Comparison of ENCODE assay signal across 20 cellular contexts in genomic region chr3:40201770-40202169, GRCh38.
"Had no signal": no experiment of that assay in that cellular context is flagged by ENCODE, and none has a peak within 500 bp of the region (broad histone marks: within the 10 kb centered on the region; RNA-seq: fewer than 3 reads in every experiment).

No MANE protein-coding gene starts in this region.

- H3K27ac ChIP-seq: epithelial cell of prostate, neural progenitor cell, skin epidermis, suprapubic skin, tibial nerve, VCaP had no signal

- DNase-seq: activated CD4-positive, alpha-beta T cell treated with anti-CD3 and anti-CD28 coated beads, Interleukin-2, amount 10 ng/mL, durations not matched to agents 7 days and 5 days; activated CD8-positive, alpha-beta T cell treated with anti-CD3 and anti-CD28 coated beads, Interleukin-2, amount 10 ng/mL, durations not matched to agents 7 days and 5 days; activated gamma-delta T cell; activated naive CD4-positive, alpha-beta T cell treated with anti-CD3 and anti-CD28 coated beads, Interleukin-2, amount 50 U/mL, for 16 hours; activated naive CD8-positive, alpha-beta T cell treated with anti-CD3 and anti-CD28 coated beads, Interleukin-2, amount 50 U/mL, for 24 hours; cortex of kidney; naive thymus-derived CD8-positive, alpha-beta T cell; stimulated activated CD4-positive, alpha-beta T cell treated with anti-CD3 and anti-CD28 coated beads, Interleukin-2, amount 100 ng/mL, for 24 hours; stimulated activated naive CD8-positive, alpha-beta T cell treated with anti-CD3 and anti-CD28 coated beads, Interleukin-15, amount 100 ng/mL, for 72 hours had no signal

- H3K36me3 Mint-ChIP-seq: naive thymus-derived CD8-positive, alpha-beta T cell; neural progenitor cell; stimulated activated effector memory CD8-positive, alpha-beta T cell treated with anti-CD3 and anti-CD28 coated beads, Interleukin-12 subunit alpha, Interleukin-12 subunit beta, amount 100 ng/mL, for 72 hours had no signal

- H3K36me3 ChIP-seq: neural progenitor cell, suprapubic skin, tibial nerve had no signal

- H2AFZ ChIP-seq: neural progenitor cell had no signal

- H3K27me3 Mint-ChIP-seq: activated naive CD8-positive, alpha-beta T cell treated with anti-CD3 and anti-CD28 coated beads, Interleukin-2, amount 50 U/mL, for 24 hours; progenitor cell of endocrine pancreas; stimulated activated naive CD8-positive, alpha-beta T cell treated with anti-CD3 and anti-CD28 coated beads, Interleukin-15, amount 100 ng/mL, for 72 hours had no signal

- H3K4me1 Mint-ChIP-seq: activated naive CD8-positive, alpha-beta T cell treated with anti-CD3 and anti-CD28 coated beads, Interleukin-2, amount 50 U/mL, for 24 hours; stimulated activated effector memory CD8-positive, alpha-beta T cell treated with anti-CD3 and anti-CD28 coated beads, Interleukin-12 subunit alpha, Interleukin-12 subunit beta, amount 100 ng/mL, for 72 hours; stimulated activated naive CD8-positive, alpha-beta T cell treated with anti-CD3 and anti-CD28 coated beads, Interleukin-15, amount 100 ng/mL, for 72 hours had no signal

- H3K9me3 Mint-ChIP-seq: activated CD4-positive, alpha-beta T cell treated with anti-CD3 and anti-CD28 coated beads, Interleukin-2, amount 10 ng/mL, durations not matched to agents 7 days and 5 days; activated naive CD8-positive, alpha-beta T cell treated with anti-CD3 and anti-CD28 coated beads, Interleukin-2, amount 50 U/mL, for 24 hours; activated T-helper 1 cell treated with anti-CD3 and anti-CD28 coated beads, Interleukin-12 subunit alpha, Interleukin-12 subunit beta, Interleukin-2, Interleukin-4 antibody, amounts not matched to agents 30 ng/mL and 10 ng/mL and 1 ng/mL, durations not matched to agents 14 hours and 24 hours and 36 hours; naive thymus-derived CD8-positive, alpha-beta T cell; neural progenitor cell; stimulated activated effector memory CD8-positive, alpha-beta T cell treated with anti-CD3 and anti-CD28 coated beads, Interleukin-12 subunit alpha, Interleukin-12 subunit beta, amount 100 ng/mL, for 72 hours; stimulated activated naive CD8-positive, alpha-beta T cell treated with anti-CD3 and anti-CD28 coated beads, Interleukin-15, amount 100 ng/mL, for 72 hours; T-helper 2 cell treated with Interferon-gamma antibody and Interleukin-4, amounts not matched to agents 5 μg/mL and 100 μg/mL, for 36 hours had no signal

- H3K27me3 ChIP-seq: neural progenitor cell, suprapubic skin, tibial nerve had no signal

- H3K4me1 ChIP-seq: suprapubic skin, tibial nerve had no signal

- H3K4me3 ChIP-seq: neural progenitor cell, skin epidermis, suprapubic skin, tibial nerve had no signal

- H3K4me2 ChIP-seq: neural progenitor cell had no signal

- H3K27ac Mint-ChIP-seq: activated CD4-positive, alpha-beta T cell treated with anti-CD3 and anti-CD28 coated beads, Interleukin-2, amount 10 ng/mL, durations not matched to agents 7 days and 5 days; activated CD8-positive, alpha-beta T cell treated with anti-CD3 and anti-CD28 coated beads, Interleukin-2, amount 10 ng/mL, durations not matched to agents 7 days and 5 days; activated naive CD8-positive, alpha-beta T cell treated with anti-CD3 and anti-CD28 coated beads, Interleukin-2, amount 50 U/mL, for 24 hours; activated T-helper 1 cell treated with anti-CD3 and anti-CD28 coated beads, Interleukin-12 subunit alpha, Interleukin-12 subunit beta, Interleukin-2, Interleukin-4 antibody, amounts not matched to agents 30 ng/mL and 10 ng/mL and 1 ng/mL, durations not matched to agents 14 hours and 24 hours and 36 hours; neural progenitor cell; progenitor cell of endocrine pancreas; stimulated activated effector memory CD8-positive, alpha-beta T cell treated with anti-CD3 and anti-CD28 coated beads, Interleukin-12 subunit alpha, Interleukin-12 subunit beta, amount 100 ng/mL, for 72 hours; stimulated activated naive CD8-positive, alpha-beta T cell treated with anti-CD3 and anti-CD28 coated beads, Interleukin-15, amount 100 ng/mL, for 72 hours; T-helper 2 cell treated with Interferon-gamma antibody and Interleukin-4, amounts not matched to agents 5 μg/mL and 100 μg/mL, for 36 hours had no signal

- ATAC-seq: activated CD4-positive, CD25-positive, alpha-beta regulatory T cell treated with anti-CD3 and anti-CD28 coated beads, Interleukin-2, amount 50 U/mL, for 24 hours; activated naive CD8-positive, alpha-beta T cell treated with anti-CD3 and anti-CD28 coated beads, Interleukin-2, amount 50 U/mL, for 24 hours; naive thymus-derived CD8-positive, alpha-beta T cell had no signal

- H3K9ac ChIP-seq: neural progenitor cell had no signal

- H3K4me3 Mint-ChIP-seq: activated CD4-positive, alpha-beta T cell treated with anti-CD3 and anti-CD28 coated beads, Interleukin-2, amount 10 ng/mL, durations not matched to agents 7 days and 5 days; activated CD8-positive, alpha-beta T cell treated with anti-CD3 and anti-CD28 coated beads, Interleukin-2, amount 10 ng/mL, durations not matched to agents 7 days and 5 days; activated naive CD8-positive, alpha-beta T cell treated with anti-CD3 and anti-CD28 coated beads, Interleukin-2, amount 50 U/mL, for 24 hours; activated T-helper 1 cell treated with anti-CD3 and anti-CD28 coated beads, Interleukin-12 subunit alpha, Interleukin-12 subunit beta, Interleukin-2, Interleukin-4 antibody, amounts not matched to agents 30 ng/mL and 10 ng/mL and 1 ng/mL, durations not matched to agents 14 hours and 24 hours and 36 hours; naive thymus-derived CD8-positive, alpha-beta T cell; neural progenitor cell; stimulated activated effector memory CD8-positive, alpha-beta T cell treated with anti-CD3 and anti-CD28 coated beads, Interleukin-12 subunit alpha, Interleukin-12 subunit beta, amount 100 ng/mL, for 72 hours; stimulated activated naive CD8-positive, alpha-beta T cell treated with anti-CD3 and anti-CD28 coated beads, Interleukin-15, amount 100 ng/mL, for 72 hours; T-helper 2 cell treated with Interferon-gamma antibody and Interleukin-4, amounts not matched to agents 5 μg/mL and 100 μg/mL, for 36 hours had no signal

- H3K9me3 ChIP-seq: suprapubic skin, tibial nerve had no signal
